1 cellular context compared by ENCODE assay signal in genomic region chr9:136926154-136926704, GRCh38.
TF ChIP-seq lines count a peak whose summit lies in the region.

No MANE protein-coding gene starts in this region.

TF ChIP-seq in HCT116, 20 proteins besides CTCF, POLR2A, EP300 and RAD21 (continued from another document):
- TF ChIP-seq ZBTB33 (IDR thresholded peaks at IDR 0.05; ENCODE audit: extremely low read depth, insufficient replicate concordance, low read length) (no peak), ATF3 (IDR thresholded peaks at IDR 0.05) (no peak)
